ENCODE assay signal across 8 cellular contexts in the genomic region with DNA sequence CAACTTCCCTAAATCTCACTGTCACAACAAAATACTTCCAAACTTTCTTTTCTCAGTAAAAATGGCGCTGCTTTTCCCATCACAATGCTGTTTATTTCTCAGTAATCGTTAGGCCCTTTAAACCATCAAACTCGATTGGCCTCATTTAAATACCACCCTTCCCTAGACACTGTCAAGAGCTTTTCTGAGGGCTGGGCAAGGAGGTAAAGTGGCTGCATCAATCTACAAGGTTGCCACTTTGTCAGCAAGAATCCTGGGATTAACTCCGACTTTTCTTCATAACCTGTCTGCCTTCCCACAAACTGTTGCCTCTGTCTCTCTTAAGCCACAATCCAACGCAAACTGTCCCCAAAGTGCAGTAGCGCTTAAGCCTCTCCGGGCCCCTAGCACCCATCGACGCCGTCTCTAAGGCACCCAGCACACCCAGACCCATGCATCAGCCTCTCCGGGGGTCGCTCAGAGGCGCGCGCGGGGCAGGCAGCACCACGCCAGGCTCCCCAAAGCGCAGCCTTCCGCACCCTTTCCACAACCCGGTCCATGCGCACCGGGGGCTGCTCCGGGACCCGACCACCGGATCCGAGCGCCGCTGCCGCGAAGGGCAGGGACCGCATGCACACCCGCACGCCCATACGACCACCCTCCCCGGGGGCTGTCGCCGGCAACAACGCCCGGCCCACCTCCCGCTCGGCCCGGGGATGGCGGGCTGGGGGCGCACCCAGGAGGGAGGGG. TPM values are rescaled to one million over a fixed set of nuclear protein-coding genes. Genes with fewer than 3 reads are reported as not detected.
DNase-seq lines count a peak whose midpoint lies in the region; ATAC-seq and TF ChIP-seq lines count a peak whose summit lies in the region.

No MANE protein-coding gene starts in this region.

- H3K27ac Mint-ChIP-seq in Caco-2 (ENCODE audit: unreplicated experiment), result no peak overlapping the region
- no peak overlapping the region for H3K27ac Mint-ChIP-seq in stimulated activated memory B cell treated with anti-CD40 and anti-IgM and Interleukin-4, amounts not matched to agents 10 μg/mL and 1 μg/mL and 100 μg/mL, for 72 hours

- TF ChIP-seq CTCF in Caco-2 (IDR thresholded peaks at IDR 0.05; ENCODE audit: insufficient read depth in 1 of 2, low read depth in 1 of 2, low read length in 1 of 2, severe bottlenecking in 1 of 2, unreplicated experiment in 1 of 2), result no peak

- intact Hi-C loops in Caco-2 (cut with micrococcal nuclease; ENCODE audit: unreplicated experiment), result loop anchor here (5.0 kb wide), 1 partner anchor 130 kb away; no protein-coding TSS in a partner anchor

- H3K4me3 ChIP-seq in Caco-2 (ENCODE audit: low read depth, low read length), result peak overlapping the region; percentile 83

- no peak for ATAC-seq in left lobe of liver
- ATAC-seq in stimulated activated memory B cell treated with anti-CD40 and anti-IgM and Interleukin-4, amounts not matched to agents 10 μg/mL and 1 μg/mL and 100 μg/mL, for 72 hours, result no peak
- ATAC-seq in GM18858 (IDR thresholded peaks at IDR 0.05; ENCODE audit: unreplicated experiment), result no peak
- no peak for ATAC-seq in GM21717 (IDR thresholded peaks at IDR 0.05; ENCODE audit: unreplicated experiment)

- H3K4me1 Mint-ChIP-seq in Caco-2 (ENCODE audit: low read depth, unreplicated experiment), result peaks cover 13% of the 10 kb centered on the region
- peaks cover 6% of the 10 kb centered on the region for H3K4me1 Mint-ChIP-seq in stimulated activated memory B cell treated with anti-CD40 and anti-IgM and Interleukin-4, amounts not matched to agents 10 μg/mL and 1 μg/mL and 100 μg/mL, for 72 hours

- no peaks in the 10 kb centered on the region for H3K9me3 Mint-ChIP-seq in Caco-2 (ENCODE audit: unreplicated experiment)
- no peaks in the 10 kb centered on the region for H3K9me3 Mint-ChIP-seq in stimulated activated memory B cell treated with anti-CD40 and anti-IgM and Interleukin-4, amounts not matched to agents 10 μg/mL and 1 μg/mL and 100 μg/mL, for 72 hours

- H3K36me3 ChIP-seq in Caco-2 (ENCODE audit: control insufficient read depth, insufficient read depth, low read length), result no peaks in the 10 kb centered on the region

- CTCF ChIA-PET in Caco-2 (lab: Charles Lee), result no interaction called here
- CTCF ChIA-PET in HEK293T (lab: Yijun Ruan, JAX), result interaction anchor here (0.7 kb wide), 1 partner anchor 487 kb away, joined by 3 read pairs; no protein-coding TSS in a partner anchor

- POLR2A ChIA-PET in Caco-2 (lab: Charles Lee) (interaction anchor here (0.6 to 1.2 kb wide), 5 partner anchors 9 to 321 kb away, joined by 3 to 6 read pairs (median 4); a partner anchor contains a TSS), HEK293T (lab: Yijun Ruan, JAX) (interaction anchor here (1.0 kb wide), 1 partner anchor 10 kb away, joined by 4 read pairs; no protein-coding TSS in a partner anchor)

- no peaks in the 10 kb centered on the region for H3K9me3 ChIP-seq in Caco-2

- no TSS peak for BruUV-seq in Caco-2 (replicated peaks; lab: Mats Ljungman, UMichigan)

- peaks cover 4% of the 10 kb centered on the region for H3K27me3 Mint-ChIP-seq in Caco-2 (ENCODE audit: insufficient read depth, unreplicated experiment)
- H3K27me3 Mint-ChIP-seq in stimulated activated memory B cell treated with anti-CD40 and anti-IgM and Interleukin-4, amounts not matched to agents 10 μg/mL and 1 μg/mL and 100 μg/mL, for 72 hours, result peaks cover 12% of the 10 kb centered on the region

- peaks cover 8% of the 10 kb centered on the region for H3K4me1 ChIP-seq in Caco-2

- H3K27me3 ChIP-seq in Caco-2 (replicated peaks; ENCODE audit: control insufficient read depth, insufficient read depth, low read length), result no peaks in the 10 kb centered on the region

- peak overlapping the region; percentile 78 for H3K4me3 Mint-ChIP-seq in Caco-2 (ENCODE audit: unreplicated experiment)
- H3K4me3 Mint-ChIP-seq in stimulated activated memory B cell treated with anti-CD40 and anti-IgM and Interleukin-4, amounts not matched to agents 10 μg/mL and 1 μg/mL and 100 μg/mL, for 72 hours, result peak overlapping the region; percentile 63

- no peaks in the 10 kb centered on the region for H3K36me3 Mint-ChIP-seq in Caco-2 (ENCODE audit: insufficient read depth, unreplicated experiment)
- no peaks in the 10 kb centered on the region for H3K36me3 Mint-ChIP-seq in stimulated activated memory B cell treated with anti-CD40 and anti-IgM and Interleukin-4, amounts not matched to agents 10 μg/mL and 1 μg/mL and 100 μg/mL, for 72 hours

- DNase-seq in Caco-2 (peak in 1 of 2 experiments; percentile 16), HEK293T (ENCODE audit: extremely low spot score) (peak; percentile 24), SK-N-DZ (ENCODE audit: low spot score) (peak; percentile 23), cerebellar cortex (ENCODE audit: low spot score) (peak; percentile 44), left lobe of liver (ENCODE audit: low spot score) (peak; percentile 48)

TF ChIP-seq in HEK293T, 16 proteins besides CTCF, POLR2A, EP300 and RAD21:
- TF ChIP-seq SUZ12 (IDR thresholded peaks at IDR 0.05), result no peak
- no peak for TF ChIP-seq TARDBP (IDR thresholded peaks at IDR 0.05)
- no peak for TF ChIP-seq HDGF (IDR thresholded peaks at IDR 0.05; ENCODE audit: borderline replicate concordance)
- no peak for TF ChIP-seq ZNF384 (IDR thresholded peaks at IDR 0.05)
- peak; percentile 27; the same call in 1 of the 2 replicates for TF ChIP-seq L3MBTL2 (conservative IDR thresholded peaks at IDR 0.05)
- TF ChIP-seq FOXK2 (IDR thresholded peaks at IDR 0.05), result no peak
- no peak for TF ChIP-seq ELF4 (IDR thresholded peaks at IDR 0.05)
- TF ChIP-seq NFRKB (IDR thresholded peaks at IDR 0.05), result no peak
TF ChIP-seq in HEK293T: peak in this region for 1.

RNA-seq across cellular contexts. Expression of a gene that starts 0.7 kb away (rescaled TPM):
- total RNA-seq in Caco-2 (2022) (12.6 TPM in 2 replicates), left lobe of liver (0.91 TPM)
- polyA plus RNA-seq in SK-N-DZ (2014; cell fraction: cytosol; rRNA removed), result 36.1 and 48.1 TPM in 2 replicates
- polyA plus RNA-seq in SK-N-DZ (2014; cell fraction: nucleus; rRNA removed), result 92.7 and 95.5 TPM in 2 replicates
